Comparison of ENCODE assay signal across 1 cellular context in genomic region chr10:68075550-68076004, GRCh38.
A peak's percentile ranks its signal among the peaks of the same experiment; 100 is the strongest.
TF ChIP-seq lines count a peak whose summit lies in the region.

No MANE protein-coding gene starts in this region.

TF ChIP-seq in HepG2, 621 proteins besides CTCF, POLR2A, EP300 and RAD21:
- no peak for TF ChIP-seq MLX (CRISPR knock-in tag; IDR thresholded peaks at IDR 0.05)
- TF ChIP-seq ZNF10 (CRISPR knock-in tag; IDR thresholded peaks at IDR 0.05; ENCODE audit: borderline replicate concordance, low read depth) = no peak
- no peak for TF ChIP-seq CERS6 (CRISPR knock-in tag; IDR thresholded peaks at IDR 0.05)
- no peak for TF ChIP-seq ARNT2 (CRISPR knock-in tag; IDR thresholded peaks at IDR 0.05; ENCODE audit: low read depth)
- TF ChIP-seq U2AF1 (optimal IDR thresholded peaks at IDR 0.05; ENCODE audit: low read depth, low read length) = no peak
- TF ChIP-seq DNMT1 (CRISPR knock-in tag; IDR thresholded peaks at IDR 0.05) = no peak
- 0 out of 2 replicates have a peak, but pooled peaks have one; percentile 6 for TF ChIP-seq ZNF740 (CRISPR knock-in tag; IDR thresholded peaks at IDR 0.05)
- TF ChIP-seq SP140L (CRISPR knock-in tag; IDR thresholded peaks at IDR 0.05; ENCODE audit: borderline replicate concordance) = 0 out of 2 replicates have a peak, but pooled peaks have one; percentile 1
- 0 out of 2 replicates have a peak, but pooled peaks have one; percentile 0 for TF ChIP-seq KLF11 (CRISPR knock-in tag; IDR thresholded peaks at IDR 0.05)
- 0 out of 2 replicates have a peak, but pooled peaks have one; percentile 11 for TF ChIP-seq GFI1 (CRISPR knock-in tag; IDR thresholded peaks at IDR 0.05; ENCODE audit: borderline replicate concordance)
- no peak for TF ChIP-seq ZNF562 (CRISPR knock-in tag; IDR thresholded peaks at IDR 0.05; ENCODE audit: borderline replicate concordance)
- TF ChIP-seq ZFP36L1 (CRISPR knock-in tag; IDR thresholded peaks at IDR 0.05) = no peak
- no peak for TF ChIP-seq AKAP8 (CRISPR knock-in tag; IDR thresholded peaks at IDR 0.05)
- 0 out of 2 replicates have a peak, but pooled peaks have one; percentile 2 for TF ChIP-seq ISL2 (CRISPR knock-in tag; IDR thresholded peaks at IDR 0.05)
- TF ChIP-seq ZNF609 (CRISPR knock-in tag; IDR thresholded peaks at IDR 0.05; ENCODE audit: borderline replicate concordance) = 0 out of 2 replicates have a peak, but pooled peaks have one; percentile 20
- TF ChIP-seq MBD4 (IDR thresholded peaks at IDR 0.05; ENCODE audit: borderline replicate concordance, low read length) = no peak
